In genomic region chr16:1780677-1781072, GRCh38 we compare ENCODE assay signal across 13 cellular contexts. TPM values are rescaled to one million over a fixed set of nuclear protein-coding genes. Genes with fewer than 3 reads are reported as not detected.
DNase-seq lines count a peak whose midpoint lies in the region; ATAC-seq and TF ChIP-seq lines count a peak whose summit lies in the region.
"Had no signal": no experiment of that assay in that cellular context is flagged by ENCODE, and none has a peak within 500 bp of the region (broad histone marks: within the 10 kb centered on the region; RNA-seq: fewer than 3 reads in every experiment).

No MANE protein-coding gene starts in this region.

- no peak for ATAC-seq in activated CD8-positive, alpha-beta memory T cell treated with anti-CD3 and anti-CD28 coated beads, Interleukin-2, amount 10 ng/mL, durations not matched to agents 7 days and 5 days
- ATAC-seq in HG02610 (IDR thresholded peaks at IDR 0.05; ENCODE audit: unreplicated experiment): no peak
- ATAC-seq: pancreas had no signal

- H3K9ac ChIP-seq in neuronal stem cell (ENCODE audit: low read depth, low read length, poor library complexity): no peak overlapping the region

- peak overlapping the region; percentile 82 for H3K4me3 Mint-ChIP-seq in activated CD8-positive, alpha-beta memory T cell treated with anti-CD3 and anti-CD28 coated beads, Interleukin-2, amount 10 ng/mL, durations not matched to agents 7 days and 5 days

- H3K36me3 ChIP-seq in MG63 (peaks cover 51% of the 10 kb centered on the region), neuronal stem cell (replicated peaks in 1 of 2; ENCODE audit: control insufficient read depth in 2 of 2, insufficient read depth in 2 of 2, low read length in 2 of 2) (peaks cover 33 to 68% of the 10 kb centered on the region in 2 donors)

- H3K4me1 Mint-ChIP-seq in activated CD8-positive, alpha-beta memory T cell treated with anti-CD3 and anti-CD28 coated beads, Interleukin-2, amount 10 ng/mL, durations not matched to agents 7 days and 5 days: peaks cover 24% of the 10 kb centered on the region

- no peak for DNase-seq in activated CD8-positive, alpha-beta memory T cell treated with anti-CD3 and anti-CD28 coated beads, Interleukin-2, amount 10 ng/mL, durations not matched to agents 7 days and 5 days
- DNase-seq in activated CD8-positive, alpha-beta memory T cell treated with anti-CD3 and anti-CD28 coated beads, Interleukin-2, amount 50 U/mL, for 48 hours: no peak
- no peak for DNase-seq in MG63
- DNase-seq in coronary artery (ENCODE audit: low spot score): no peak
- no peak for DNase-seq in neuronal stem cell (ENCODE audit: low spot score)
- DNase-seq in dorsolateral prefrontal cortex: no peak
- DNase-seq in HUDEP-2 (lab: John Stamatoyannopoulos, UW; ENCODE audit: unreplicated experiment in 76 of 76): no peak
- DNase-seq: activated naive CD4-positive, alpha-beta T cell; NCI-H1436; stimulated activated CD4-positive, alpha-beta T cell treated with anti-CD3 and anti-CD28 coated beads, Interleukin-4, amount 100 ng/mL, for 4 hours had no signal

- no CpG with 5 or more reads among the region's 6 CpGs for WGBS in neuronal stem cell (ENCODE audit: extremely low coverage in 2 of 2, insufficient read length in 2 of 2, insufficient replicate concordance in 1 of 2), 2 donors

- H2BK12ac ChIP-seq in neuronal stem cell (ENCODE audit: low read length): no peak overlapping the region

- no peak overlapping the region for H4K91ac ChIP-seq in neuronal stem cell (ENCODE audit: low read depth, low read length, poor library complexity)

- H2BK120ac ChIP-seq in neuronal stem cell (ENCODE audit: low read depth, low read length): no peak overlapping the region

- peaks cover 7% of the 10 kb centered on the region in 2 donors for H3K4me1 ChIP-seq in neuronal stem cell (ENCODE audit: control insufficient read depth in 2 of 2, insufficient read depth in 1 of 2, low read depth in 1 of 2, low read length in 2 of 2)
- H3K4me1 ChIP-seq: BE2C had no signal

- no peak overlapping the region for H4K8ac ChIP-seq in neuronal stem cell (ENCODE audit: low read depth, low read length)

- H2AFZ ChIP-seq in neuronal stem cell (ENCODE audit: low read length): no peak overlapping the region

- no peak overlapping the region for H2AK5ac ChIP-seq in neuronal stem cell (ENCODE audit: low read depth, low read length)

- H2BK15ac ChIP-seq in neuronal stem cell (ENCODE audit: low read length): no peak overlapping the region

- H3K27me3 ChIP-seq in MG63 (no peaks in the 10 kb centered on the region), neuronal stem cell (ENCODE audit: control insufficient read depth in 3 of 3, insufficient read depth in 3 of 3, low read depth in 1 of 3, low read length in 3 of 3) (no peaks in the 10 kb centered on the region), dorsolateral prefrontal cortex (no peaks in the 10 kb centered on the region)
- H3K27me3 ChIP-seq: BE2C, pancreas had no signal

- H3K9me3 ChIP-seq in MG63: no peaks in the 10 kb centered on the region
- H3K9me3 ChIP-seq in neuronal stem cell (replicated peaks in 1 of 2; ENCODE audit: control insufficient read depth in 2 of 2, insufficient read depth in 1 of 2, low read depth in 1 of 2, low read length in 2 of 2): no peaks in the 10 kb centered on the region
- H3K9me3 ChIP-seq: BE2C, pancreas had no signal

- CTCF ChIA-PET in activated CD8-positive, alpha-beta memory T cell treated with anti-CD3 and anti-CD28 coated beads, Interleukin-2, amount 10 ng/mL, durations not matched to agents 7 days and 5 days (lab: Charles Lee): interaction anchor here (2.7 kb wide), 1 partner anchor 8 kb away, joined by 47 read pairs; the partner anchor contains the start of genes EME2, MRPS34 and NME3

- H3K36me3 Mint-ChIP-seq in activated CD8-positive, alpha-beta memory T cell treated with anti-CD3 and anti-CD28 coated beads, Interleukin-2, amount 10 ng/mL, durations not matched to agents 7 days and 5 days: no peaks in the 10 kb centered on the region

- no peak overlapping the region for H3K18ac ChIP-seq in neuronal stem cell (ENCODE audit: low read length)

- H3K4me3 ChIP-seq in MG63 (peak overlapping the region; percentile 100; the same call in 1 of the 2 replicates), coronary artery (peak overlapping the region; percentile 99), neuronal stem cell (ENCODE audit: low read length in 2 of 2) (peak overlapping the region in 1 of 2 donors; percentile 97), dorsolateral prefrontal cortex (peak overlapping the region in 25 of 59 donors; percentile 18 to 99 (median 88))

- TF ChIP-seq CTCF in coronary artery (IDR thresholded peaks at IDR 0.05) (no peak), dorsolateral prefrontal cortex (IDR thresholded peaks at IDR 0.05 in 54 of 56, conservative IDR thresholded peaks at IDR 0.05 in 2 of 56; ENCODE audit: low read depth in 1 of 56, partially characterized antibody in 56 of 56) (no peak)

- no peak overlapping the region for H3K4me2 ChIP-seq in neuronal stem cell (ENCODE audit: insufficient read depth, low read length, poor library complexity, severe bottlenecking)

- no peak overlapping the region for H3K14ac ChIP-seq in neuronal stem cell (ENCODE audit: low read length)

- peak overlapping the region; percentile 84 for H3K27ac Mint-ChIP-seq in activated CD8-positive, alpha-beta memory T cell treated with anti-CD3 and anti-CD28 coated beads, Interleukin-2, amount 10 ng/mL, durations not matched to agents 7 days and 5 days

- intact Hi-C loops in dorsolateral prefrontal cortex (cut with DNase I): no loop called here

- no peak overlapping the region for H3K27ac ChIP-seq in coronary artery
- no peak overlapping the region for H3K27ac ChIP-seq in neuronal stem cell (replicated peaks; ENCODE audit: low read length)
- peak overlapping the region in 3 of 59 donors; percentile 4 to 93 (median 91) for H3K27ac ChIP-seq in dorsolateral prefrontal cortex

- peak overlapping the region; percentile 80 for H3K23ac ChIP-seq in neuronal stem cell (ENCODE audit: low read depth, low read length, poor library complexity)

- peaks cover 33% of the 10 kb centered on the region for H3K79me1 ChIP-seq in neuronal stem cell (ENCODE audit: low read depth, low read length)

- no peaks in the 10 kb centered on the region for H3K9me3 Mint-ChIP-seq in activated CD8-positive, alpha-beta memory T cell treated with anti-CD3 and anti-CD28 coated beads, Interleukin-2, amount 10 ng/mL, durations not matched to agents 7 days and 5 days (ENCODE audit: low read depth)

- no peak overlapping the region for H2BK5ac ChIP-seq in neuronal stem cell (ENCODE audit: low read length)

- no peaks in the 10 kb centered on the region for H3K27me3 Mint-ChIP-seq in activated CD8-positive, alpha-beta memory T cell treated with anti-CD3 and anti-CD28 coated beads, Interleukin-2, amount 10 ng/mL, durations not matched to agents 7 days and 5 days

- no peak overlapping the region for H3K4ac ChIP-seq in neuronal stem cell (ENCODE audit: low read length)

RNA-seq across cellular contexts. Expression of gene SPSB3, which starts 1.7 kb away (rescaled TPM):
- total RNA-seq in activated CD8-positive, alpha-beta memory T cell treated with anti-CD3 and anti-CD28 coated beads, Interleukin-2, amount 10 ng/mL, durations not matched to agents 7 days and 5 days: 10 to 100 TPM; 35.7 to 36.5 TPM
- total RNA-seq in MG63 (2014; rRNA removed; shearing (Covaris generic); ENCODE audit: low replicate concordance): 34.3 and 40.3 TPM in 2 replicates
- polyA plus RNA-seq in neuronal stem cell (2013, experiment 1 of 2): 25.2 TPM
- 23.3 TPM for polyA plus RNA-seq in neuronal stem cell (2013, experiment 2 of 2)
- total RNA-seq in dorsolateral prefrontal cortex: 10 to 100 TPM; 34.3 to 62.3 (median 48.9) TPM

RNA-seq across cellular contexts. Expression of gene NUBP2, which starts 2.1 kb away (rescaled TPM):
- total RNA-seq in activated CD8-positive, alpha-beta memory T cell treated with anti-CD3 and anti-CD28 coated beads, Interleukin-2, amount 10 ng/mL, durations not matched to agents 7 days and 5 days: 10 to 100 TPM; 52.5 to 64.0 TPM
- total RNA-seq in MG63 (2014; rRNA removed; shearing (Covaris generic); ENCODE audit: low replicate concordance): 156 and 163 TPM in 2 replicates
- polyA plus RNA-seq in neuronal stem cell (2013, experiment 1 of 2): 52.2 TPM
- 50.6 TPM for polyA plus RNA-seq in neuronal stem cell (2013, experiment 2 of 2)
- 10 to 100 TPM; 29.7 to 55.7 (median 39.2) TPM for total RNA-seq in dorsolateral prefrontal cortex

RNA-seq across cellular contexts. Expression of gene MRPS34, which starts 7.7 kb away (rescaled TPM):
- total RNA-seq in activated CD8-positive, alpha-beta memory T cell treated with anti-CD3 and anti-CD28 coated beads, Interleukin-2, amount 10 ng/mL, durations not matched to agents 7 days and 5 days: 100 to 1,000 TPM; 134 to 154 TPM
- total RNA-seq in MG63 (2014; rRNA removed; shearing (Covaris generic); ENCODE audit: low replicate concordance): 225 and 308 TPM in 2 replicates
- 108 TPM for polyA plus RNA-seq in neuronal stem cell (2013, experiment 1 of 2)
- 110 TPM for polyA plus RNA-seq in neuronal stem cell (2013, experiment 2 of 2)
- 10 to 100 TPM; 37.4 to 77.9 (median 58.6) TPM for total RNA-seq in dorsolateral prefrontal cortex

RNA-seq across cellular contexts. Expression of gene EME2, which starts 8.1 kb away (rescaled TPM):
- 10 to 100 TPM; 22.3 to 34.6 TPM for total RNA-seq in activated CD8-positive, alpha-beta memory T cell treated with anti-CD3 and anti-CD28 coated beads, Interleukin-2, amount 10 ng/mL, durations not matched to agents 7 days and 5 days
- 3.3 and 6.6 TPM in 2 replicates for total RNA-seq in MG63 (2014; rRNA removed; shearing (Covaris generic); ENCODE audit: low replicate concordance)
- 3.6 TPM for polyA plus RNA-seq in neuronal stem cell (2013, experiment 1 of 2)
- 3.3 TPM for polyA plus RNA-seq in neuronal stem cell (2013, experiment 2 of 2)
- 10 to 100 TPM; 12.6 to 44.4 (median 21.7) TPM for total RNA-seq in dorsolateral prefrontal cortex

RNA-seq across cellular contexts. Expression of gene NME3, which starts 9.3 kb away (rescaled TPM):
- total RNA-seq in activated CD8-positive, alpha-beta memory T cell treated with anti-CD3 and anti-CD28 coated beads, Interleukin-2, amount 10 ng/mL, durations not matched to agents 7 days and 5 days: 10 to 100 TPM; 46.0 to 50.4 TPM
- total RNA-seq in MG63 (2014; rRNA removed; shearing (Covaris generic); ENCODE audit: low replicate concordance): 0.46 TPM in 1 of 2 replicates, not detected in the other
- 38.5 TPM for polyA plus RNA-seq in neuronal stem cell (2013, experiment 1 of 2)
- polyA plus RNA-seq in neuronal stem cell (2013, experiment 2 of 2): 35.4 TPM
- total RNA-seq in dorsolateral prefrontal cortex: 10 to 100 TPM; 39.2 to 88.9 (median 58.5) TPM
